11 cellular contexts compared by ENCODE assay signal in the genomic region with DNA sequence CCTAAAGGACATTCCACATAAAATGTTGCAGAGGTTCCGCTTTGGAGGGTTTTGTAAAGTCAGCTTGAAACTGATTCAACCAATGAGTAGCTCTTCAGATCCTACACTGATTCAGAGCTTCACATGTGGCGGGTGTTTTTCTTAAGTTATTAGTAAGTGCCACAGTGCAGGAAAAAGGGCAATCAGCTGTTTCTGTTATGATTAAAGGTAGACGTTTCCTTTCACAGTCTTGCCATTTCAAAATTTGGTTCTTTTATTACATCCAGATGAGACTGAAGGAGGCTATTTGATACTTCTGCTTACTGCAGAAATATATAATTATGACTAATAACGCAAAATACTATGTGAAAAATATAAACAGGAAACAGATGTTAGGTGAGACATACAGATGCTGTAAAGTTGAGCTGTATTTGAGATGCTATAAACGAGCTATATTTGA.
DNase-seq lines count a peak whose midpoint lies in the region; ATAC-seq, FAIRE-seq and TF ChIP-seq lines count a peak whose summit lies in the region.
"Had no signal": no experiment of that assay in that cellular context is flagged by ENCODE, and none has a peak within 500 bp of the region (broad histone marks: within the 10 kb centered on the region; RNA-seq: fewer than 3 reads in every experiment).

No MANE protein-coding gene starts in this region.

- H3K27ac ChIP-seq in small intestine (ENCODE audit: low read depth in 1 of 2, low read length in 1 of 2) = no peak overlapping the region
- H3K27ac ChIP-seq: BLaER1 treated with 17β-estradiol and CSF1 and Interleukin-3, amounts not matched to agents 10 nM and 100 nM had no signal

- H3K27me3 Mint-ChIP-seq in stimulated activated naive CD8-positive, alpha-beta T cell treated with anti-CD3 and anti-CD28 coated beads, Interleukin-15, amount 100 ng/mL, for 72 hours = no peaks in the 10 kb centered on the region
- H3K27me3 Mint-ChIP-seq: activated naive CD4-positive, alpha-beta T cell treated with anti-CD3 and anti-CD28 coated beads, Interleukin-2, amount 50 U/mL, for 24 hours had no signal

- H3K27ac Mint-ChIP-seq in activated naive CD4-positive, alpha-beta T cell treated with anti-CD3 and anti-CD28 coated beads, Interleukin-2, amount 50 U/mL, for 72 hours = no peak overlapping the region
- H3K27ac Mint-ChIP-seq in stimulated activated naive CD8-positive, alpha-beta T cell treated with anti-CD3 and anti-CD28 coated beads, Interleukin-15, amount 100 ng/mL, for 72 hours = no peak overlapping the region
- H3K27ac Mint-ChIP-seq: activated naive CD4-positive, alpha-beta T cell treated with anti-CD3 and anti-CD28 coated beads, Interleukin-2, amount 50 U/mL, for 24 hours had no signal

- H3K4me3 Mint-ChIP-seq in stimulated activated naive CD8-positive, alpha-beta T cell treated with anti-CD3 and anti-CD28 coated beads, Interleukin-15, amount 100 ng/mL, for 72 hours = no peak overlapping the region
- H3K4me3 Mint-ChIP-seq: activated naive CD4-positive, alpha-beta T cell treated with anti-CD3 and anti-CD28 coated beads, Interleukin-2, amount 50 U/mL, for 24 hours had no signal

- H3K4me1 Mint-ChIP-seq in stimulated activated naive CD8-positive, alpha-beta T cell treated with anti-CD3 and anti-CD28 coated beads, Interleukin-15, amount 100 ng/mL, for 72 hours = no peaks in the 10 kb centered on the region
- H3K4me1 Mint-ChIP-seq: activated naive CD4-positive, alpha-beta T cell treated with anti-CD3 and anti-CD28 coated beads, Interleukin-2, amount 50 U/mL, for 24 hours had no signal

- H3K9me3 Mint-ChIP-seq in activated naive CD4-positive, alpha-beta T cell treated with anti-CD3 and anti-CD28 coated beads, Interleukin-2, amount 50 U/mL, for 72 hours = peaks cover 9 to 10% of the 10 kb centered on the region in 2 donors
- H3K9me3 Mint-ChIP-seq in stimulated activated naive CD8-positive, alpha-beta T cell treated with anti-CD3 and anti-CD28 coated beads, Interleukin-15, amount 100 ng/mL, for 72 hours = peaks cover 8 to 9% of the 10 kb centered on the region in 2 donors

- H3K36me3 Mint-ChIP-seq in activated naive CD4-positive, alpha-beta T cell treated with anti-CD3 and anti-CD28 coated beads, Interleukin-2, amount 50 U/mL, for 72 hours = peaks cover 9 to 13% of the 10 kb centered on the region in 2 donors

- DNase-seq in activated naive CD4-positive, alpha-beta T cell treated with anti-CD3 and anti-CD28 coated beads, Interleukin-2, amount 50 U/mL, for 72 hours (ENCODE audit: low spot score in 2 of 2) = peak in 1 of 2 donors; percentile 13
- no peak for DNase-seq in activated naive CD4-positive, alpha-beta T cell treated with anti-CD3 and anti-CD28 coated beads, Interleukin-2, amount 50 U/mL, for 16 hours
- DNase-seq in stimulated activated naive CD8-positive, alpha-beta T cell treated with anti-CD3 and anti-CD28 coated beads, Interleukin-15, amount 100 ng/mL, for 72 hours = no peak
- no peak for DNase-seq in small intestine
- no peak for DNase-seq in epidermal melanocyte (ENCODE audit: insufficient read length, low spot score)
- DNase-seq in NCI-H1694 (lab: John Stamatoyannopoulos, UW) = no peak

- no peaks in the 10 kb centered on the region for H3K27me3 ChIP-seq in small intestine (ENCODE audit: control insufficient read depth in 2 of 2, insufficient read depth in 2 of 2, low read length in 2 of 2)
- H3K27me3 ChIP-seq: BLaER1 treated with 17β-estradiol and CSF1 and Interleukin-3, amounts not matched to agents 10 nM and 100 nM had no signal

- no peaks in the 10 kb centered on the region for H3K4me1 ChIP-seq in small intestine (ENCODE audit: control insufficient read depth in 2 of 2, insufficient read depth in 1 of 2, low read depth in 1 of 2, low read length in 1 of 2)

- H3K9me3 ChIP-seq in small intestine (ENCODE audit: control insufficient read depth, low read depth) = no peaks in the 10 kb centered on the region

- FAIRE-seq in small intestine (lab: Jason Lieb, UNC) = no peak
- FAIRE-seq: HepG2 had no signal

- WGBS in small intestine, 3 donors = 54 to 77% (median 55%) methylated on average over 5 of the region's 5 CpGs

- no peaks in the 10 kb centered on the region for H3K36me3 ChIP-seq in small intestine (ENCODE audit: control insufficient read depth in 2 of 2, insufficient read depth in 2 of 2, low read length in 2 of 2)
- H3K36me3 ChIP-seq: BLaER1 treated with 17β-estradiol and CSF1 and Interleukin-3, amounts not matched to agents 10 nM and 100 nM had no signal

- ATAC-seq in activated naive CD4-positive, alpha-beta T cell treated with anti-CD3 and anti-CD28 coated beads, Interleukin-2, amount 50 U/mL, for 72 hours = peak; percentile 58 to 98
- peak; percentile 93 for ATAC-seq in HG02759 (IDR thresholded peaks at IDR 0.05; ENCODE audit: unreplicated experiment)
- ATAC-seq in stimulated activated naive CD8-positive, alpha-beta T cell treated with anti-CD3 and anti-CD28 coated beads, Interleukin-15, amount 100 ng/mL, for 72 hours = peak; percentile 45
- ATAC-seq: HepG2 had no signal

- no peak overlapping the region for H3K4me3 ChIP-seq in small intestine (ENCODE audit: low read depth in 1 of 2, low read length in 2 of 2)
- H3K4me3 ChIP-seq: BLaER1 treated with 17β-estradiol and CSF1 and Interleukin-3, amounts not matched to agents 10 nM and 100 nM had no signal

TF ChIP-seq in PFSK-1, 5 proteins besides CTCF, POLR2A, EP300 and RAD21:
- TF ChIP-seq SIN3A (IDR thresholded peaks at IDR 0.05; ENCODE audit: borderline replicate concordance, insufficient read depth, low read length) (0 out of 2 replicates have a peak, but pooled peaks have one; percentile 25), POLR2AphosphoS5 (IDR thresholded peaks at IDR 0.05; ENCODE audit: low read depth, low read length) (no peak), FOXP2 (optimal IDR thresholded peaks at IDR 0.05; ENCODE audit: borderline replicate concordance, extremely low read depth, extremely low read length, insufficient read depth) (no peak), TAF1 (IDR thresholded peaks at IDR 0.05; ENCODE audit: borderline replicate concordance, insufficient read depth, low read length) (no peak)
